Comparison of ENCODE assay signal across 24 cellular contexts in the genomic region with DNA sequence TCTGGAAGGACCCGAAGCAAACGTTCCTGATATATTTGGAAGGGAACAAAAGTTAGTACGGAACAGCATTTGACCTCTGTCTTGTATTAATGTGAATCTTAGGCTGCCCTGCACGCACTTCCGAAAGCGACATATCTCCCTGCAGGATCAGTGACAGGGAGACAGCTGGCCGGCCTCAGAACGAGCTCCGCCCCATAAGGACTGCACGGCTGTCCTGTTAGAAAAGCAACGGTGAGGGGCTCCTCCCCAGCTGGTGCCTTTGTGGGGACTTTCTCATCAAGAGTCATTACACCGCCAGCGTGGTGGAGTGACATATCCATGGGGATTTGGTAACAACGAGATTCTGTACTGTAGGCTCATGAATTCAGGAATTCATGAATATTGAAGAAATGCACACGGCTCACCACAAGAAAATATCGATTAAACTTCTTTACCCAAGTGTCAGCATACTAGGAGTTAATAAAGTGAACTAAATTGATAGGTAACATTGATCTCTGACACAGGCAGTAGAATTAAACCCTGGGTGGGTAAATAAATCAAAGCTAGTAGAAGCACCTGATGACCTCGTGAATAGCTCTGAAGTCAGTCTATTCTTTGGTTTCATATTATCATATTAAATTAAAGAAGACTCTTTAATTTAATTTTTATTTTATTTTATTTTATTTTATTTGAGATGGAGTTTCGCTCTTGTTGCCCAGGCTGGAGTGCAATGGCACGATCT. TPM values are rescaled to one million over a fixed set of nuclear protein-coding genes. Genes with fewer than 3 reads are reported as not detected.
A peak's percentile ranks its signal among the peaks of the same experiment; 100 is the strongest.
DNase-seq lines count a peak whose midpoint lies in the region; ATAC-seq and TF ChIP-seq lines count a peak whose summit lies in the region.
"Had no signal": no experiment of that assay in that cellular context is flagged by ENCODE, and none has a peak within 500 bp of the region (broad histone marks: within the 10 kb centered on the region; RNA-seq: fewer than 3 reads in every experiment).

No MANE protein-coding gene starts in this region.

- H3K9me3 Mint-ChIP-seq in activated T-helper 17 cell treated with anti-CD3 and anti-CD28 coated beads, Interleukin-2, amount 50 U/mL, for 72 hours, result no peaks in the 10 kb centered on the region
- H3K9me3 Mint-ChIP-seq: CD8-positive, alpha-beta T cell; natural killer cell treated with Interleukin-12 subunit alpha and Interleukin-12 subunit beta and Interleukin-15 and Interleukin-18, amount 100 ng/mL, for 72 hours; T-cell had no signal

- H3K4me3 ChIP-seq in SJCRH30 (0 out of 2 replicates have a peak overlapping the region, but pooled peaks have one; percentile 10), fibroblast of villous mesenchyme (ENCODE audit: low read depth, low read length) (peak overlapping the region; percentile 18), trophoblast cell (ENCODE audit: low read depth, low read length) (no peak overlapping the region)
- H3K4me3 ChIP-seq: GM12878, psoas muscle, upper lobe of left lung had no signal

- no peak overlapping the region for H3K27ac Mint-ChIP-seq in activated T-helper 17 cell treated with anti-CD3 and anti-CD28 coated beads, Interleukin-2, amount 50 U/mL, for 72 hours
- H3K27ac Mint-ChIP-seq: activated CD4-positive, alpha-beta T cell treated with anti-CD3 and anti-CD28 coated beads, Interleukin-2, amount 10 ng/mL, durations not matched to agents 7 days and 5 days; CD8-positive, alpha-beta T cell; natural killer cell treated with Interleukin-12 subunit alpha and Interleukin-12 subunit beta and Interleukin-15 and Interleukin-18, amount 100 ng/mL, for 72 hours; T-cell had no signal

- no CpG with 5 or more reads among the region's 19 CpGs for WGBS in trophoblast cell (ENCODE audit: extremely low coverage, insufficient coverage, insufficient read length)

- no peak overlapping the region for H2AFZ ChIP-seq in trophoblast cell (ENCODE audit: insufficient read depth, low read length, poor library complexity)

- H3K36me3 ChIP-seq in SJCRH30 (no peaks in the 10 kb centered on the region), trophoblast cell (ENCODE audit: control insufficient read depth in 1 of 2, insufficient read depth in 2 of 2, low read length in 2 of 2) (no peaks in the 10 kb centered on the region)
- H3K36me3 ChIP-seq: upper lobe of left lung had no signal

- H3K18ac ChIP-seq in trophoblast cell (ENCODE audit: low read length), result no peak overlapping the region

- no peak overlapping the region for H3K23ac ChIP-seq in trophoblast cell (ENCODE audit: low read length)

- H3K4me1 ChIP-seq in SJCRH30, result peaks cover 21% of the 10 kb centered on the region
- H3K4me1 ChIP-seq in trophoblast cell (ENCODE audit: control insufficient read depth in 1 of 2, insufficient read depth in 2 of 2, low read length in 2 of 2), result peaks cover 6 to 17% of the 10 kb centered on the region in 2 experiments
- H3K4me1 ChIP-seq: psoas muscle, upper lobe of left lung had no signal

- peak overlapping the region; percentile 50 for H3K27ac ChIP-seq in SJCRH30
- H3K27ac ChIP-seq in trophoblast cell (ENCODE audit: low read depth, low read length), result no peak overlapping the region
- H3K27ac ChIP-seq: KMS-11, psoas muscle, upper lobe of left lung had no signal

- no peak overlapping the region for H3K4me3 Mint-ChIP-seq in activated T-helper 17 cell treated with anti-CD3 and anti-CD28 coated beads, Interleukin-2, amount 50 U/mL, for 72 hours
- H3K4me3 Mint-ChIP-seq: activated CD4-positive, alpha-beta T cell treated with anti-CD3 and anti-CD28 coated beads, Interleukin-2, amount 10 ng/mL, durations not matched to agents 7 days and 5 days; CD8-positive, alpha-beta T cell; natural killer cell treated with Interleukin-12 subunit alpha and Interleukin-12 subunit beta and Interleukin-15 and Interleukin-18, amount 100 ng/mL, for 72 hours; T-cell had no signal

- H3K4me1 Mint-ChIP-seq in activated T-helper 17 cell treated with anti-CD3 and anti-CD28 coated beads, Interleukin-2, amount 50 U/mL, for 72 hours, result peaks cover 5% of the 10 kb centered on the region

- peak overlapping the region; percentile 13 for H3K4me2 ChIP-seq in trophoblast cell (ENCODE audit: low read length)
- H3K4me2 ChIP-seq: KMS-11 had no signal

- no peak overlapping the region for H3K4ac ChIP-seq in trophoblast cell (ENCODE audit: low read depth, low read length)

- no peak overlapping the region for H2BK12ac ChIP-seq in trophoblast cell (ENCODE audit: low read length)

- no peak overlapping the region for H4K91ac ChIP-seq in trophoblast cell (ENCODE audit: low read depth, low read length)

- DNase-seq in NCI-H1694 treated with DMSO at 0.1 percent for 48 hours (lab: John Stamatoyannopoulos, UW) (peak; percentile 72), SJCRH30 (peak; percentile 67 to 72), fibroblast of villous mesenchyme (ENCODE audit: low read depth) (peak; percentile 8), trophoblast cell (peak; percentile 52 to 57), NCI-H1417 (lab: John Stamatoyannopoulos, UW) (no peak), glomerular visceral epithelial cell (ENCODE audit: extremely low spot score) (no peak)
- DNase-seq: activated CD4-positive, alpha-beta T cell treated with anti-CD3 and anti-CD28 coated beads, Interleukin-2, amount 10 ng/mL, durations not matched to agents 7 days and 5 days; activated effector memory CD4-positive, alpha-beta T cell treated with Interleukin-2 at 50 U/mL for 16 hours; CD8-positive, alpha-beta T cell; DMS53; foreskin melanocyte; islet precursor cell; NCI-H2081; NCI-H526; psoas muscle; Right ventricle myocardium superior; T-cell; upper lobe of left lung had no signal

- no peaks in the 10 kb centered on the region for H3K79me1 ChIP-seq in trophoblast cell (ENCODE audit: low read length)

- H3K79me2 ChIP-seq in trophoblast cell (ENCODE audit: control insufficient read depth, insufficient read depth, low read length, poor library complexity), result no peaks in the 10 kb centered on the region

- H2BK5ac ChIP-seq in trophoblast cell (ENCODE audit: low read depth, low read length, poor library complexity), result no peak overlapping the region

- peak overlapping the region; percentile 7 for H4K8ac ChIP-seq in trophoblast cell (ENCODE audit: low read depth, low read length)

- no peak overlapping the region for H2AK5ac ChIP-seq in trophoblast cell (ENCODE audit: low read length)

- no peaks in the 10 kb centered on the region for H3K36me3 Mint-ChIP-seq in activated T-helper 17 cell treated with anti-CD3 and anti-CD28 coated beads, Interleukin-2, amount 50 U/mL, for 72 hours (ENCODE audit: low read depth)
- H3K36me3 Mint-ChIP-seq: CD8-positive, alpha-beta T cell; natural killer cell treated with Interleukin-12 subunit alpha and Interleukin-12 subunit beta and Interleukin-15 and Interleukin-18, amount 100 ng/mL, for 72 hours; T-cell had no signal

- H3K27me3 Mint-ChIP-seq in activated T-helper 17 cell treated with anti-CD3 and anti-CD28 coated beads, Interleukin-2, amount 50 U/mL, for 72 hours, result no peaks in the 10 kb centered on the region
- H3K27me3 Mint-ChIP-seq: T-cell had no signal

- no peak overlapping the region for H3K9ac ChIP-seq in trophoblast cell (ENCODE audit: low read length)
- H3K9ac ChIP-seq: KMS-11 had no signal

- no peak overlapping the region for H2BK120ac ChIP-seq in trophoblast cell (ENCODE audit: insufficient read depth, low read length, poor library complexity)

- no peak overlapping the region for H3K14ac ChIP-seq in trophoblast cell (ENCODE audit: low read length)

- H3K27me3 ChIP-seq in SJCRH30 (no peaks in the 10 kb centered on the region), trophoblast cell (ENCODE audit: insufficient read depth, low read length) (no peaks in the 10 kb centered on the region)
- H3K27me3 ChIP-seq: upper lobe of left lung had no signal

- no peak for ATAC-seq in activated T-helper 17 cell treated with anti-CD3 and anti-CD28 coated beads, Interleukin-2, amount 50 U/mL, for 72 hours (replicated peaks)
- ATAC-seq: CD8-positive, alpha-beta T cell; GM12878; natural killer cell treated with Interleukin-12 subunit alpha and Interleukin-12 subunit beta and Interleukin-15 and Interleukin-18, amount 100 ng/mL, for 72 hours; psoas muscle; T-cell had no signal

- no peak overlapping the region for H4K12ac ChIP-seq in trophoblast cell (ENCODE audit: low read depth, low read length)

- no peak for TF ChIP-seq CTCF in fibroblast of villous mesenchyme (IDR thresholded peaks at IDR 0.05; ENCODE audit: insufficient read depth, low read depth, low read length)

- no peaks in the 10 kb centered on the region for H3K9me3 ChIP-seq in SJCRH30 (replicated peaks)
- H3K9me3 ChIP-seq in trophoblast cell (ENCODE audit: insufficient read depth, low read depth, low read length), result no peaks in the 10 kb centered on the region
- H3K9me3 ChIP-seq: psoas muscle, upper lobe of left lung had no signal

RNA-seq across cellular contexts. Expression of a gene that starts 8.1 kb away (rescaled TPM):
- total RNA-seq in SJCRH30 (2014; rRNA removed; shearing (Covaris generic)), result 0.02 and 0.03 TPM in 2 replicates
- total RNA-seq in fibroblast of villous mesenchyme, result 1.3 and 6.8 TPM in 2 replicates
- polyA plus RNA-seq in trophoblast cell (2013), result 18.9 and 20.6 TPM in 2 replicates
- total RNA-seq in activated T-helper 17 cell treated with anti-CD3 and anti-CD28 coated beads, Interleukin-2, amount 50 U/mL, for 72 hours, result 1 to 10 TPM; 3.4 to 7.5 TPM
- total RNA-seq: CD8-positive, alpha-beta T cell; dermis microvascular lymphatic vessel endothelial cell; GM12878; H1; Right ventricle myocardium superior had no signal
- polyA plus RNA-seq: GM12878 had no signal

Comparison
In these comparisons a context has a peak if more than half of its experiments do, and no peak if none do; other contexts are left out.
1. DNase-seq: peak in NCI-H1694 treated with DMSO at 0.1 percent for 48 hours (single experiment), SJCRH30 (2 of 2), fibroblast of villous mesenchyme (single experiment) and trophoblast cell (2 of 2); none in NCI-H1417 (0 of 3) and glomerular visceral epithelial cell (single experiment).